ENCODE assay signal across 8 cellular contexts in genomic region chr1:218339267-218339831, GRCh38. TPM values are rescaled to one million over a fixed set of nuclear protein-coding genes. Genes with fewer than 3 reads are reported as not detected.
A peak's percentile ranks its signal among the peaks of the same experiment; 100 is the strongest.
DNase-seq lines count a peak whose midpoint lies in the region; ATAC-seq and TF ChIP-seq lines count a peak whose summit lies in the region.

No MANE protein-coding gene starts in this region.

- H3K27ac ChIP-seq in dorsolateral prefrontal cortex (no peak overlapping the region), psoas muscle (no peak overlapping the region)

- peak; percentile 65 for ATAC-seq in HG02642 (IDR thresholded peaks at IDR 0.05; ENCODE audit: poor library complexity, unreplicated experiment)
- peak in 2 of 4 donors; percentile 63 to 74 for ATAC-seq in psoas muscle

- TF ChIP-seq CTCF in dorsolateral prefrontal cortex (IDR thresholded peaks at IDR 0.05 in 54 of 56, conservative IDR thresholded peaks at IDR 0.05 in 2 of 56; ENCODE audit: low read depth in 1 of 56, partially characterized antibody in 56 of 56) (peak; percentile 60 to 93 (median 82)), psoas muscle (IDR thresholded peaks at IDR 0.05) (peak; percentile 76)

- peak overlapping the region in 3 of 59 donors; percentile 7 to 9 (median 7) for H3K4me3 ChIP-seq in dorsolateral prefrontal cortex
- no peak overlapping the region for H3K4me3 ChIP-seq in psoas muscle
- H3K4me3 ChIP-seq in H7 (ENCODE audit: insufficient read depth, low read depth, low read length), result no peak overlapping the region

- WGBS in psoas muscle, 3 donors, result 0 to 2% (median 1%) methylated on average over 1 of the region's 1 CpG

- no peaks in the 10 kb centered on the region for H3K9me3 ChIP-seq in psoas muscle

- intact Hi-C loops in dorsolateral prefrontal cortex (cut with DNase I) (loop anchor here (2.0 to 10.0 kb wide), 3 partner anchors 1225 to 1469 kb away; no protein-coding TSS in a partner anchor), psoas muscle (cut with DNase I) (loop anchor here in 1 of 2 donors (5.0 to 10.0 kb wide), 3 partner anchors 398 to 1475 kb away; no protein-coding TSS in a partner anchor)

- H3K36me3 ChIP-seq in psoas muscle (ENCODE audit: insufficient read depth in 1 of 2, low read depth in 1 of 2), result no peaks in the 10 kb centered on the region
- H3K36me3 ChIP-seq in H7 (replicated peaks; ENCODE audit: control insufficient read depth, insufficient read depth, low read length), result no peaks in the 10 kb centered on the region; the same call in 1 of the 2 replicates

- DNase-seq in NCI-H510A treated with DMSO at 0.1 percent for 48 hours (lab: John Stamatoyannopoulos, UW) (peak; percentile 73), NCI-H510A (lab: John Stamatoyannopoulos, UW) (no peak), NCI-H460 (ENCODE audit: extremely low read depth, low read depth) (peak; percentile 69), dorsolateral prefrontal cortex (no peak), psoas muscle (no peak), H7 (no peak)
- no peak for DNase-seq in activated CD4-positive, alpha-beta T cell treated with anti-CD3 and anti-CD28 coated beads, Interleukin-2, amount 50 U/mL, for 48 hours

- H3K27me3 ChIP-seq in dorsolateral prefrontal cortex (no peaks in the 10 kb centered on the region), psoas muscle (ENCODE audit: insufficient read depth in 3 of 3, low read length in 2 of 3) (no peaks in the 10 kb centered on the region), H7 (ENCODE audit: control insufficient read depth, insufficient read depth, low read length) (peaks cover under 1% of the 10 kb centered on the region; the same call in 1 of the 2 replicates)

- H3K4me1 ChIP-seq in psoas muscle, result peaks cover 2% of the 10 kb centered on the region

RNA-seq across cellular contexts. Expression of gene TGFB2, which starts 5.8 kb away (rescaled TPM):
- total RNA-seq in NCI-H460 (2014; rRNA removed; shearing (Covaris generic)), result 46.5 and 52.7 TPM in 2 replicates
- polyA plus RNA-seq in NCI-H460 (2014; cell fraction: nucleus; rRNA removed), result 13.2 and 16.8 TPM in 2 replicates
- total RNA-seq in dorsolateral prefrontal cortex (10 to 100 TPM; 15.0 to 77.8 (median 33.8) TPM), psoas muscle (10 to 100 TPM in 2 of 4 donors, 1 to 10 TPM in 2; 5.1 to 35.4 (median 15.4) TPM)
- 1 to 10 TPM in 2 of 3 donors, under 1 TPM in 1; 0.43 to 4.9 (median 1.9) TPM for polyA plus RNA-seq in psoas muscle
- total RNA-seq in H7 (2014; rRNA removed; shearing (Covaris generic)), result 0.67 and 2.1 TPM in 2 replicates

RNA-seq across cellular contexts. Expression of gene RRP15, which starts 54.3 kb away (rescaled TPM):
- total RNA-seq in NCI-H460 (2014; rRNA removed; shearing (Covaris generic)), result 15.6 and 19.4 TPM in 2 replicates
- polyA plus RNA-seq in NCI-H460 (2014; cell fraction: nucleus; rRNA removed), result 7.2 and 9.1 TPM in 2 replicates
- total RNA-seq in dorsolateral prefrontal cortex, result 10 to 100 TPM in 108 of 120 experiments, 1 to 10 TPM in 12; 7.1 to 27.3 (median 14.8) TPM
- 10 to 100 TPM; 32.0 to 58.4 (median 44.4) TPM for total RNA-seq in psoas muscle
- 10 to 100 TPM; 10.1 to 17.1 (median 12.1) TPM for polyA plus RNA-seq in psoas muscle
- 15.5 and 18.6 TPM in 2 replicates for total RNA-seq in H7 (2014; rRNA removed; shearing (Covaris generic))

Comparison
In these comparisons a context has a peak if more than half of its experiments do, and no peak if none do; other contexts are left out.
1. DNase-seq: peak in NCI-H510A treated with DMSO at 0.1 percent for 48 hours (single experiment) and NCI-H460 (single experiment); none in NCI-H510A (single experiment), dorsolateral prefrontal cortex (0 of 10), psoas muscle (0 of 2), activated CD4-positive, alpha-beta T cell treated with anti-CD3 and anti-CD28 coated beads, Interleukin-2, amount 50 U/mL, for 48 hours (0 of 2) and H7 (single experiment).